Comparison of ENCODE assay signal across 8 cellular contexts in genomic region chr11:123062892-123063395, GRCh38.
DNase-seq lines count a peak whose midpoint lies in the region; ATAC-seq and TF ChIP-seq lines count a peak whose summit lies in the region.

No MANE protein-coding gene starts in this region.

- H3K9me3 ChIP-seq in neuron (ENCODE audit: low read length), result no peaks in the 10 kb centered on the region

- peak overlapping the region; percentile 53 for H2AFZ ChIP-seq in neuron (ENCODE audit: low read depth, low read length)

- DNase-seq in GF-D8 (lab: John Stamatoyannopoulos, UW), result peak; percentile 81
- DNase-seq in SW 1271 (lab: John Stamatoyannopoulos, UW), result peak; percentile 53 to 54
- peak; percentile 53 for DNase-seq in fibroblast of gingiva (ENCODE audit: low read depth)
- DNase-seq in GM13976 (ENCODE audit: low spot score), result no peak
- DNase-seq in NCI-H524 treated with DMSO at 0.1 percent for 48 hours (lab: John Stamatoyannopoulos, UW), result no peak

- in situ Hi-C loops in GM13976 (cut with MboI; ENCODE audit: low sequenced_read_pairs, unreplicated experiment), result no loop called here

- peaks cover 38% of the 10 kb centered on the region for H3K36me3 ChIP-seq in neuron (ENCODE audit: insufficient read depth, low read length)

- TF ChIP-seq CTCF in GM13976 (IDR thresholded peaks at IDR 0.05; ENCODE audit: borderline replicate concordance, control extremely low read depth, extremely low read depth, insufficient read depth, missing control alignments), result no peak

- ATAC-seq in HG02884 (IDR thresholded peaks at IDR 0.05; ENCODE audit: unreplicated experiment) (peak; percentile 2), GM21390 (IDR thresholded peaks at IDR 0.05; ENCODE audit: unreplicated experiment) (no peak)

- peaks cover 45% of the 10 kb centered on the region for H3K4me1 ChIP-seq in neuron (ENCODE audit: insufficient read depth, low read length)

- no peaks in the 10 kb centered on the region for H3K27me3 ChIP-seq in neuron (ENCODE audit: insufficient read depth, low read length)

- peak overlapping the region; percentile 86 for H3K4me3 ChIP-seq in neuron (ENCODE audit: low read length)

Comparison
In these comparisons a context has a peak if more than half of its experiments do, and no peak if none do; other contexts are left out.
1. DNase-seq: peak in GF-D8 (single experiment), SW 1271 (2 of 2) and fibroblast of gingiva (single experiment); none in GM13976 (single experiment) and NCI-H524 treated with DMSO at 0.1 percent for 48 hours (single experiment).